ENCODE assay signal across 8 cellular contexts in the genomic region with DNA sequence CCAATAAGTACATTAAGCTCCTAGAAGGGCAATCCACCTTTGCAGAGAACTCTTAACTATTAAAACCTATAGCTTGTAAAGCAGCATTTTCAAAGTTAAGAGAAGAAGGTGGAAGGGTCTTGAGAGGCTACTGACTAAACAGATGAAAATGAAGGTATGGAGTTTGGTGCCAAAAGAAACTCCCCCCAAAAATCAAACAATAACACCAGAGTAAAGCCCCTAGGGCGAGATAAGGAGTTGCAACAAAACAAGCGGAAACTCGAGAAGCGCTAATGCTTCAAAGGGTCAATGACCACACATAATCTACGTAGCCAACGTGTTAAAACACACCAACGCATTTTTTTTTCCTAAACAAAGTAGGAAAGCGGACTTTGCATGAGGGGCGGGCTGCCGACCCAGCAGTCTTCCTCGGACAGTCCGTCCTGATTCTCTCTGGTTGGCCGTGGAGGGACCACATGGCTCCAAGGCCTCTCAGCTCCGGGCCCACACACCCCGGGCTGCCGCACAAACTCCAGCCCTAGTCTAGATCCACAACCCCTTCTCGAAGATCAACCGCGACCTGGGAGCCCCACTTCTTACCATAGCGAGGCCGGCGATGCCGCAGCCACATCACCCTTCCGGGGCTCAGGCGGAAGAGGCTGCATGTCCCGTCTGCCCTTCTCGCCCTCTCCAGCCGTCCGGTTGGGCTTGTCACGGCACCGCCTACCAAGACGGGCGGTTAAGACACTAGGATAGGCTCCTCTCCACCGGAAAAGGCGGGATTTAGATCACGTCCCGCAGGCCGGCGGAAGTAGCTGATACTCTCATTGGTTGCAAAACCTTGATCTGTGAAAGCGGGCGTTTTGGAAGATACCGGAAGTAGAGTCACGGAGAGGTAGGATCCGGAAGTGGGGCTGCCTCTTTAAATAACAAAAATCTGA. TPM values are rescaled to one million over a fixed set of nuclear protein-coding genes. Genes with fewer than 3 reads are reported as not detected.
DNase-seq lines count a peak whose midpoint lies in the region; ATAC-seq and TF ChIP-seq lines count a peak whose summit lies in the region.

A gene with protein sequence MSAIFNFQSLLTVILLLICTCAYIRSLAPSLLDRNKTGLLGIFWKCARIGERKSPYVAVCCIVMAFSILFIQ (minus strand): TSS at position 653 of the 920 bp plus-strand sequence. CDS start 71 bp downstream, at position 582.
XRCC4 (plus strand) TSS at position 806 of the 920 bp plus-strand sequence. CDS start 27,373 bp downstream, outside the sequence.

- H3K36me3 ChIP-seq in ovary (no peaks in the 10 kb centered on the region), thyroid gland (no peaks in the 10 kb centered on the region)

- H3K9me3 ChIP-seq in ovary (no peaks in the 10 kb centered on the region), thyroid gland (no peaks in the 10 kb centered on the region)

- no peak for TF ChIP-seq CTCF in GM12864 (IDR thresholded peaks at IDR 0.05; ENCODE audit: low read depth, low read length, missing control alignments)
- no peak for TF ChIP-seq CTCF in ovary (IDR thresholded peaks at IDR 0.05)
- no peak for TF ChIP-seq CTCF in thyroid gland (IDR thresholded peaks at IDR 0.05)

- peak; percentile 99 for ATAC-seq in HG02759 (IDR thresholded peaks at IDR 0.05; ENCODE audit: unreplicated experiment)
- ATAC-seq in Right ventricle myocardium inferior = peak; percentile 100

- intact Hi-C loops in Right ventricle myocardium inferior (cut with DNase I) = loop anchor here (10.0 kb wide), 2 partner anchors 328 to 358 kb away; no protein-coding TSS in a partner anchor
- intact Hi-C loops in ovary (cut with DNase I) = no loop called here
- intact Hi-C loops in thyroid gland (cut with DNase I) = no loop called here

- peak; percentile 99 for DNase-seq in GM12864 (ENCODE audit: low read depth)
- peak; percentile 89 to 98 (median 98) for DNase-seq in NCI-H1417 (lab: John Stamatoyannopoulos, UW)
- DNase-seq in SW 1271 (lab: John Stamatoyannopoulos, UW) = peak; percentile 98 to 100
- DNase-seq in activated naive CD8-positive, alpha-beta T cell treated with anti-CD3 and anti-CD28 coated beads, Interleukin-2, amount 50 U/mL, for 16 hours (ENCODE audit: low read depth, low spot score) = peak; percentile 82
- DNase-seq in Right ventricle myocardium inferior (ENCODE audit: missing footprints) = peak; percentile 98
- DNase-seq in ovary = peak; percentile 90 to 94 (median 93)
- peak; percentile 97 to 98 for DNase-seq in thyroid gland

- H3K27ac ChIP-seq in ovary = peak within 1 kb of the TSS in 1 of 2 donors; percentile 66
- peak within 1 kb of the TSS; percentile 26 to 78 (median 59) for H3K27ac ChIP-seq in thyroid gland

- TF ChIP-seq POLR2A in ovary (IDR thresholded peaks at IDR 0.05) (peak; percentile 52), thyroid gland (IDR thresholded peaks at IDR 0.05) (peak; percentile 34 to 71)

- H3K27me3 ChIP-seq in ovary (no peaks in the 10 kb centered on the region), thyroid gland (no peaks in the 10 kb centered on the region)

- H3K4me3 ChIP-seq in GM12864 (ENCODE audit: low read depth, low read length) (peak within 1 kb of the TSS; percentile 90), ovary (peak within 1 kb of the TSS; percentile 95), thyroid gland (replicated peaks in 1 of 3) (peak within 1 kb of the TSS; percentile 19 to 87 (median 59))

- no peak for TF ChIP-seq EP300 in ovary (IDR thresholded peaks at IDR 0.05)

- H3K4me1 ChIP-seq in ovary (ENCODE audit: insufficient read depth) = peaks cover 3% of the 10 kb centered on the region
- peaks cover 7% of the 10 kb centered on the region in 2 donors for H3K4me1 ChIP-seq in thyroid gland

- WGBS in ovary, 3 donors = 0 to 1% (median 0%) methylated on average over 44 of the region's 44 CpGs
- WGBS in thyroid gland, 2 donors = 1% methylated on average over 34 to 44 of the region's 44 CpGs

RNA-seq across cellular contexts. Expression of the first gene that starts in this region (rescaled TPM):
- 53.9 TPM for total RNA-seq in Right ventricle myocardium inferior
- 10 to 100 TPM; 17.8 to 49.2 (median 30.5) TPM for total RNA-seq in ovary
- 10 to 100 TPM; 18.5 to 35.9 TPM for polyA plus RNA-seq in ovary
- 10 to 100 TPM; 38.2 to 51.1 (median 49.2) TPM for total RNA-seq in thyroid gland

RNA-seq across cellular contexts. Expression of gene XRCC4, which starts in this region (rescaled TPM):
- 7.9 TPM for total RNA-seq in Right ventricle myocardium inferior
- total RNA-seq in ovary = 1 to 10 TPM; 1.5 to 4.7 (median 2.6) TPM
- polyA plus RNA-seq in ovary = 1 to 10 TPM; 3.2 to 4.1 TPM
- 10 to 100 TPM in 1 of 4 donors, 1 to 10 TPM in 3; 6.7 to 11.6 (median 9.1) TPM for total RNA-seq in thyroid gland
